19 cellular contexts compared by ENCODE assay signal in the genomic region with DNA sequence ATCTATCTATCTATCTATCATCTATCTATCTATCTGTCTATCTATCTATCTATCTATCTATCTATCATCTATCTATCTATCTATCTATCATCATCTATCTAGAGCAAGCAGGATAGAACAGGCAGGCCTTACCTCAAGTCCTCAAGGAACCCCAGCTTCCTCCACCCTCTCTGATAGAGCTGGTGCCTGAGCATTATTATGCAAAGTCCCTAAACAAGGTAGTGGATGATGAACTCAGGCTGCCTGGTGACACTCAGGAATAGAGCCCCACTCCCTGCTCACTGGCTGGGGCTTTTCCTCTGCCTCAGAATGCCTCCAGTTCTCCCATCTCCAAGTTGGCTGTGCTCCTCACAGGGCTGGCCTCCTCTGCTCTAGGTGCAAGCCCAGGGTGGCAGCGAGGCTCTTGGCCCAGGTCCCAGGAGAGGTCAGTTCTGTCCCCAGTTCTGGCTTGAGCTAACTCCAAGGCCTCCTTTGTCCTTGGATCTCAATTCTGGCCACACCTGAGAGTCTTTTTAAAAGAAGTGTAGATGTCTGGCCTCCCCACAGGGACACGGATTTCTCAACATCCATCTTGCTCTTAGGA.
DNase-seq lines count a peak whose midpoint lies in the region; ATAC-seq and TF ChIP-seq lines count a peak whose summit lies in the region.
"Had no signal": no experiment of that assay in that cellular context is flagged by ENCODE, and none has a peak within 500 bp of the region (broad histone marks: within the 10 kb centered on the region; RNA-seq: fewer than 3 reads in every experiment).

No MANE protein-coding gene starts in this region.

- DNase-seq in heart left ventricle (peak in 2 of 5 donors; percentile 40 to 45), cardiac septum (ENCODE audit: low spot score) (no peak), body of pancreas (peak; percentile 5 to 40 (median 26)), mucosa of gallbladder (ENCODE audit: low spot score) (peak; percentile 32), thyroid gland (peak; percentile 16 to 20), left colon (no peak)
- no peak for DNase-seq in stimulated activated CD8-positive, alpha-beta memory T cell treated with anti-CD3 and anti-CD28 coated beads, Interleukin-4, amount 100 ng/mL, for 48 hours
- DNase-seq: ACHN; BE2C; CD4-positive, CD25-positive, alpha-beta regulatory T cell; CD8-positive, alpha-beta memory T cell; COR-L47; DMS 273 treated with DMSO at 0.1 percent for 48 hours; DMS53; DND-41; EL had no signal

- no peak for TF ChIP-seq EP300 in gastroesophageal sphincter (IDR thresholded peaks at IDR 0.05)

- ATAC-seq in heart left ventricle (peak in 3 of 4 donors; percentile 46 to 62 (median 47)), body of pancreas (no peak), gastroesophageal sphincter (no peak), left colon (no peak)
- ATAC-seq: GM12878 had no signal

- no peaks in the 10 kb centered on the region for H3K27me3 ChIP-seq in heart left ventricle
- no peaks in the 10 kb centered on the region for H3K27me3 ChIP-seq in body of pancreas
- H3K27me3 ChIP-seq in thyroid gland, result no peaks in the 10 kb centered on the region
- H3K27me3 ChIP-seq in gastroesophageal sphincter, result no peaks in the 10 kb centered on the region
- H3K27me3 ChIP-seq: BE2C had no signal

- WGBS in heart left ventricle, 4 donors, result 33 to 75% (median 65%) methylated on average over 1 to 2 of the region's 2 CpGs
- 14 to 29% methylated on average over 2 of the region's 2 CpGs for WGBS in body of pancreas, 2 donors
- 77 to 78% methylated on average over 1 to 2 of the region's 2 CpGs for WGBS in thyroid gland, 2 donors
- 67 to 71% methylated on average over 1 of the region's 2 CpGs for WGBS in gastroesophageal sphincter (ENCODE audit: low coverage in 1 of 2), 2 donors

- H3K4me1 ChIP-seq in heart left ventricle (no peaks in the 10 kb centered on the region), body of pancreas (peaks cover 16% of the 10 kb centered on the region), thyroid gland (no peaks in the 10 kb centered on the region), gastroesophageal sphincter (no peaks in the 10 kb centered on the region)
- H3K4me1 ChIP-seq: BE2C, HAP-1 had no signal

- H3K36me3 ChIP-seq in heart left ventricle (peaks cover 0 to 5% (median 0%) of the 10 kb centered on the region in 9 donors), body of pancreas (replicated peaks in 1 of 2; ENCODE audit: insufficient read depth in 1 of 2, low read depth in 2 of 2) (no peaks in the 10 kb centered on the region), thyroid gland (peaks cover 0 to 5% of the 10 kb centered on the region in 2 donors), gastroesophageal sphincter (peaks cover 0 to 8% of the 10 kb centered on the region in 2 donors)
- H3K36me3 ChIP-seq: BE2C, HAP-1 had no signal

- intact Hi-C loops in heart left ventricle (cut with DNase I) (no loop called here), cardiac septum (cut with DNase I) (no loop called here), body of pancreas (cut with DNase I) (no loop called here), thyroid gland (cut with DNase I) (no loop called here), left colon (cut with DNase I, micrococcal nuclease) (no loop called here)

- H3K9me3 ChIP-seq in heart left ventricle (no peaks in the 10 kb centered on the region), body of pancreas (no peaks in the 10 kb centered on the region), thyroid gland (no peaks in the 10 kb centered on the region), gastroesophageal sphincter (no peaks in the 10 kb centered on the region)
- H3K9me3 ChIP-seq: BE2C had no signal

- H3K4me3 ChIP-seq in heart left ventricle, result no peak overlapping the region
- no peak overlapping the region for H3K4me3 ChIP-seq in body of pancreas
- H3K4me3 ChIP-seq in thyroid gland (replicated peaks in 1 of 3), result no peak overlapping the region
- no peak overlapping the region for H3K4me3 ChIP-seq in gastroesophageal sphincter
- H3K4me3 ChIP-seq: GM12878, HAP-1 had no signal

- no peak for TF ChIP-seq POLR2A in heart left ventricle (IDR thresholded peaks at IDR 0.05)
- no peak for TF ChIP-seq POLR2A in body of pancreas (IDR thresholded peaks at IDR 0.05)
- no peak for TF ChIP-seq POLR2A in thyroid gland (IDR thresholded peaks at IDR 0.05)
- no peak for TF ChIP-seq POLR2A in gastroesophageal sphincter (IDR thresholded peaks at IDR 0.05)

- TF ChIP-seq CTCF in heart left ventricle (IDR thresholded peaks at IDR 0.05) (no peak), body of pancreas (IDR thresholded peaks at IDR 0.05) (no peak), thyroid gland (IDR thresholded peaks at IDR 0.05) (no peak), gastroesophageal sphincter (IDR thresholded peaks at IDR 0.05) (no peak)

- no peak overlapping the region for H3K27ac ChIP-seq in heart left ventricle
- H3K27ac ChIP-seq in body of pancreas, result no peak overlapping the region
- no peak overlapping the region for H3K27ac ChIP-seq in thyroid gland
- no peak overlapping the region for H3K27ac ChIP-seq in gastroesophageal sphincter

Comparison
In these comparisons a context has a peak if more than half of its experiments do, and no peak if none do; other contexts are left out.
1. ATAC-seq: peak in heart left ventricle (3 of 4); none in body of pancreas (single experiment), gastroesophageal sphincter (single experiment) and left colon (single experiment).
2. DNase-seq: peak in body of pancreas (4 of 4), mucosa of gallbladder (single experiment) and thyroid gland (2 of 2); none in cardiac septum (single experiment), left colon (0 of 2) and stimulated activated CD8-positive, alpha-beta memory T cell treated with anti-CD3 and anti-CD28 coated beads, Interleukin-4, amount 100 ng/mL, for 48 hours (single experiment).